In the genomic region with DNA sequence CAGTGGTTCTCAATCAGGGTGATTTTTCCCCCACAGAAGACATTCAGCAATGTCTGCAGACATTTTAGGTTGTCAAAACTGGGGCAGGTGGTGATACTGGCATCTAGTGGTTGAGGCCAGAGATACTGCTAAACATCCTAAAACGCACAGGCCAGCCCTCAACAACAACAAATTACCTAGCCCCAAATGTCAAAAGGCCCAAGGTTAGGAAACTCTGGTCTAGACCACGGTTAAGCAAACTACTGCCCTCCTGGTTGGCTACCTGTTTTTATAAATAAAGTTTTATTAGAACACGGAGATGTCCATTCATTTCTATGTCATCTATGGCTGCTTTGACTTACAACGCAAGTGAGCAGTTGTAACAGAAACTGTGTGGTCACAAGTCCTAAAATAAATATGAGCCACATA, we compare ENCODE assay signal across 9 cellular contexts.
DNase-seq lines count a peak whose midpoint lies in the region; ATAC-seq and TF ChIP-seq lines count a peak whose summit lies in the region.
"Had no signal": no experiment of that assay in that cellular context is flagged by ENCODE, and none has a peak within 500 bp of the region (broad histone marks: within the 10 kb centered on the region; RNA-seq: fewer than 3 reads in every experiment).

No MANE protein-coding gene starts in this region.

- H3K4me1 ChIP-seq in endodermal cell (ENCODE audit: control insufficient read depth, insufficient read depth, low read length): no peaks in the 10 kb centered on the region
- H3K4me1 ChIP-seq in transverse colon: peaks cover 0 to 4% (median 0%) of the 10 kb centered on the region in 4 donors

- H3K36me3 Mint-ChIP-seq in activated CD4-positive, alpha-beta memory T cell treated with anti-CD3 and anti-CD28 coated beads for 36 hours: peaks cover 3% of the 10 kb centered on the region
- H3K36me3 Mint-ChIP-seq in endodermal cell (ENCODE audit: low read depth) (no peaks in the 10 kb centered on the region), nephron (ENCODE audit: low read depth) (no peaks in the 10 kb centered on the region)

- ATAC-seq in GM18499 (IDR thresholded peaks at IDR 0.05; ENCODE audit: insufficient read depth, unreplicated experiment) (peak; percentile 57), HG02943 (IDR thresholded peaks at IDR 0.05; ENCODE audit: low read depth, unreplicated experiment) (peak; percentile 78)

- H3K9me3 ChIP-seq in endodermal cell (ENCODE audit: control insufficient read depth, low read length): no peaks in the 10 kb centered on the region
- no peaks in the 10 kb centered on the region for H3K9me3 ChIP-seq in transverse colon

- POLR2A ChIA-PET in activated CD4-positive, alpha-beta memory T cell treated with anti-CD3 and anti-CD28 coated beads for 36 hours (lab: Charles Lee): no interaction called here

- no peak for TF ChIP-seq POLR2A in transverse colon (IDR thresholded peaks at IDR 0.05)

- no peak overlapping the region for H3K27ac ChIP-seq in 22Rv1
- no peak overlapping the region for H3K27ac ChIP-seq in endodermal cell (ENCODE audit: low read depth, low read length)
- H3K27ac ChIP-seq in transverse colon: no peak overlapping the region
- H3K27ac ChIP-seq: skin epidermis had no signal

- no peaks in the 10 kb centered on the region for H3K27me3 ChIP-seq in endodermal cell (ENCODE audit: control insufficient read depth, insufficient read depth, low read length, poor library complexity, severe bottlenecking)
- H3K27me3 ChIP-seq in transverse colon: no peaks in the 10 kb centered on the region

- H3K4me3 ChIP-seq in endodermal cell (ENCODE audit: low read length) (no peak overlapping the region), transverse colon (no peak overlapping the region)
- H3K4me3 ChIP-seq: skin epidermis had no signal

- H3K27me3 Mint-ChIP-seq in activated CD4-positive, alpha-beta memory T cell treated with anti-CD3 and anti-CD28 coated beads for 36 hours: peaks cover 2% of the 10 kb centered on the region
- H3K27me3 Mint-ChIP-seq in endodermal cell (ENCODE audit: insufficient read depth) (peaks cover 4% of the 10 kb centered on the region), nephron (ENCODE audit: low read depth) (peaks cover 12% of the 10 kb centered on the region)

- 47% methylated on average over 4 of the region's 4 CpGs; no CpG with 5 or more reads in 1 of the 2 experiments for WGBS in endodermal cell (ENCODE audit: insufficient coverage in 1 of 2, insufficient read length in 1 of 2), 2 experiments
- 44 to 62% methylated on average over 3 to 4 of the region's 4 CpGs for WGBS in transverse colon (ENCODE audit: low coverage in 1 of 2), 2 donors

- TF ChIP-seq EP300 in transverse colon (IDR thresholded peaks at IDR 0.05; ENCODE audit: low read depth): no peak

- H3K9ac ChIP-seq in endodermal cell (ENCODE audit: extremely low read depth, low read length, poor library complexity, severe bottlenecking): no peak overlapping the region

- TF ChIP-seq CTCF in 22Rv1 (IDR thresholded peaks at IDR 0.05) (peak; percentile 76), endodermal cell (conservative IDR thresholded peaks at IDR 0.05) (peak; percentile 88), nephron (IDR thresholded peaks at IDR 0.05; ENCODE audit: unreplicated experiment in 3 of 3) (peak in 2 of 3 experiments; percentile 20 to 29), transverse colon (IDR thresholded peaks at IDR 0.05) (peak; percentile 51 to 78 (median 56))

- in situ Hi-C loops in transverse colon (cut with MboI; ENCODE audit: low pct_ligation_motif_present in 1 of 4, low pct_unique_long_range_greater_than_20kb in 1 of 4, low sequenced_read_pairs in 3 of 4): loop anchor here in 2 of 4 donors (25.0 kb wide), 2 partner anchors 581 to 731 kb away; no protein-coding TSS in a partner anchor

- intact Hi-C loops in activated CD4-positive, alpha-beta memory T cell treated with anti-CD3 and anti-CD28 coated beads for 36 hours (cut with micrococcal nuclease): loop anchor here (1.0 to 5.0 kb wide), 7 partner anchors 17 to 727 kb away; no protein-coding TSS in a partner anchor
- intact Hi-C loops in transverse colon (cut with DNase I; ENCODE audit: low total_unique reads): no loop called here

- H3K4me1 Mint-ChIP-seq in activated CD4-positive, alpha-beta memory T cell treated with anti-CD3 and anti-CD28 coated beads for 36 hours (ENCODE audit: low read depth): peaks cover 18% of the 10 kb centered on the region
- H3K4me1 Mint-ChIP-seq in endodermal cell (peaks cover 10% of the 10 kb centered on the region), nephron (no peaks in the 10 kb centered on the region)

- CTCF ChIA-PET in activated CD4-positive, alpha-beta memory T cell treated with anti-CD3 and anti-CD28 coated beads for 36 hours (lab: Charles Lee): interaction anchor here (0.8 to 1.4 kb wide), 7 partner anchors 22 to 741 kb away, joined by 3 to 4 read pairs (median 3); no protein-coding TSS in a partner anchor

- H3K9me3 Mint-ChIP-seq in activated CD4-positive, alpha-beta memory T cell treated with anti-CD3 and anti-CD28 coated beads for 36 hours: no peaks in the 10 kb centered on the region
- H3K9me3 Mint-ChIP-seq in endodermal cell (no peaks in the 10 kb centered on the region), nephron (peaks cover 7% of the 10 kb centered on the region)

- H3K36me3 ChIP-seq in endodermal cell (ENCODE audit: control insufficient read depth, insufficient read depth, low read length) (no peaks in the 10 kb centered on the region), transverse colon (no peaks in the 10 kb centered on the region)

- H3K4me3 Mint-ChIP-seq in activated CD4-positive, alpha-beta memory T cell treated with anti-CD3 and anti-CD28 coated beads for 36 hours: no peak overlapping the region
- H3K4me3 Mint-ChIP-seq in endodermal cell (no peak overlapping the region), nephron (no peak overlapping the region)

- peak overlapping the region; percentile 39 for H3K27ac Mint-ChIP-seq in activated CD4-positive, alpha-beta memory T cell treated with anti-CD3 and anti-CD28 coated beads for 36 hours
- H3K27ac Mint-ChIP-seq in endodermal cell: no peak overlapping the region
- H3K27ac Mint-ChIP-seq in nephron: no peak overlapping the region

- peak; percentile 57 for DNase-seq in NCI-H524 treated with DMSO at 0.1 percent for 48 hours (lab: John Stamatoyannopoulos, UW)
- DNase-seq in activated CD4-positive, alpha-beta memory T cell treated with anti-CD3 and anti-CD28 coated beads for 36 hours: peak; percentile 75
- peak; percentile 79 for DNase-seq in endodermal cell
- DNase-seq in transverse colon: peak; percentile 51

Comparison
In these comparisons a context has a peak if more than half of its experiments do, and no peak if none do; other contexts are left out.
1. CTCF ChIP-seq: peak in every context shown above with its lines; median percentile 88 in endodermal cell; 76 in 22Rv1; 56 in transverse colon; 24 in nephron.